Comparison of ENCODE assay signal across 10 cellular contexts in genomic region chr20:58131111-58131510, GRCh38.
A peak's percentile ranks its signal among the peaks of the same experiment; 100 is the strongest.
DNase-seq lines count a peak whose midpoint lies in the region; ATAC-seq, FAIRE-seq and TF ChIP-seq lines count a peak whose summit lies in the region.
"Had no signal": no experiment of that assay in that cellular context is flagged by ENCODE, and none has a peak within 500 bp of the region (broad histone marks: within the 10 kb centered on the region; RNA-seq: fewer than 3 reads in every experiment).

No MANE protein-coding gene starts in this region.

- WGBS in H1 (ENCODE audit: extremely low coverage in 1 of 2, insufficient coverage in 1 of 2, insufficient read length in 1 of 2, insufficient replicate concordance in 2 of 2, low coverage in 1 of 2, low lambda C conversion rate in 2 of 2, missing lambda C conversion rate in 1 of 2), 2 experiments, result 52% methylated on average over 7 of the region's 7 CpGs; no CpG with 5 or more reads in 1 of the 2 experiments
- 35 to 54% (median 42%) methylated on average over 7 of the region's 7 CpGs for WGBS in psoas muscle, 3 donors

- no peak overlapping the region for H3K4ac ChIP-seq in H1 (replicated peaks; ENCODE audit: insufficient read length, low read depth, low read length)

- peak overlapping the region; percentile 72 for H3K4me3 Mint-ChIP-seq in neural crest cell
- H3K4me3 Mint-ChIP-seq in effector memory CD8-positive, alpha-beta T cell, result no peak overlapping the region

- H3K27me3 ChIP-seq in BE2C, result no peaks in the 10 kb centered on the region
- no peaks in the 10 kb centered on the region; a peak in 1 of 7 replicates for H3K27me3 ChIP-seq in H1 (replicated peaks in 1 of 4; ENCODE audit: control insufficient read depth in 3 of 4, extremely low read depth in 1 of 4, insufficient read depth in 3 of 4, low read length in 3 of 4)
- H3K27me3 ChIP-seq in psoas muscle (ENCODE audit: insufficient read depth in 3 of 3, low read length in 2 of 3), result peaks cover 0 to 17% (median 3%) of the 10 kb centered on the region in 3 donors

- no peaks in the 10 kb centered on the region for H3K36me3 Mint-ChIP-seq in neural crest cell (ENCODE audit: low read depth)
- H3K36me3 Mint-ChIP-seq in effector memory CD8-positive, alpha-beta T cell (ENCODE audit: insufficient read depth), result no peaks in the 10 kb centered on the region

- H3K9ac ChIP-seq in H1 (replicated peaks in 1 of 4; ENCODE audit: extremely low read depth in 1 of 4, low read depth in 3 of 4, low read length in 3 of 4), result no peak overlapping the region

- TF ChIP-seq RAD21 in H1 (IDR thresholded peaks at IDR 0.05 in 1 of 2, conservative IDR thresholded peaks at IDR 0.05 in 1 of 2; ENCODE audit: low read depth in 2 of 2, low read length in 2 of 2), result no peak

- H2BK20ac ChIP-seq in H1 (ENCODE audit: low read length), result no peak overlapping the region

- no peak overlapping the region for H3K56ac ChIP-seq in H1 (replicated peaks; ENCODE audit: insufficient read length, low read depth, low read length)

- peak overlapping the region; percentile 25 for H3K4me3 ChIP-seq in BE2C (ENCODE audit: low read depth, low read length)
- H3K4me3 ChIP-seq in H1 (ENCODE audit: extremely low read depth in 1 of 4, insufficient read depth in 2 of 4, low read depth in 3 of 4, low read length in 4 of 4), result peak overlapping the region in 1 of 4 experiments; percentile 13; a peak in 1 of 8 replicates
- H3K4me3 ChIP-seq in psoas muscle, result no peak overlapping the region
- H3K4me3 ChIP-seq: cardiac muscle cell had no signal

- H3K79me2 ChIP-seq in H1 (ENCODE audit: control insufficient read depth in 1 of 2, insufficient read depth in 2 of 2, low read length in 2 of 2), result no peaks in the 10 kb centered on the region

- H3K4me2 ChIP-seq in H1 (ENCODE audit: insufficient read depth in 1 of 2, low read depth in 2 of 2, low read length in 2 of 2), result peak overlapping the region; percentile 35 to 41; a peak in 3 of 4 replicates

- POLR2A ChIA-PET in H1 (lab: Charles Lee; ENCODE audit: partially characterized antibody), result no interaction called here

- no peaks in the 10 kb centered on the region for H3K36me3 ChIP-seq in BE2C
- H3K36me3 ChIP-seq in H1 (ENCODE audit: control insufficient read depth in 2 of 4, insufficient read depth in 4 of 4, low read length in 3 of 4), result no peaks in the 10 kb centered on the region
- H3K36me3 ChIP-seq in psoas muscle (ENCODE audit: insufficient read depth in 1 of 2, low read depth in 1 of 2), result no peaks in the 10 kb centered on the region
- H3K36me3 ChIP-seq: cardiac muscle cell had no signal

- no peaks in the 10 kb centered on the region for H3K79me1 ChIP-seq in H1 (ENCODE audit: low read depth, low read length)

- intact Hi-C loops in psoas muscle (cut with DNase I), result no loop called here

- H2BK12ac ChIP-seq in H1 (ENCODE audit: low read depth, low read length), result no peak overlapping the region

- H3K4me1 Mint-ChIP-seq in neural crest cell, result peaks cover 71% of the 10 kb centered on the region
- no peaks in the 10 kb centered on the region for H3K4me1 Mint-ChIP-seq in effector memory CD8-positive, alpha-beta T cell (ENCODE audit: low read depth in 2 of 2)

- H3K4me1 ChIP-seq in BE2C (peaks cover 5% of the 10 kb centered on the region; the same call in 1 of the 2 replicates), H1 (replicated peaks in 1 of 4; ENCODE audit: control insufficient read depth in 3 of 4, insufficient read depth in 4 of 4, low read length in 3 of 4) (peaks cover 6 to 9% (median 8%) of the 10 kb centered on the region in 4 experiments; a peak in 6 of 7 replicates), psoas muscle (no peaks in the 10 kb centered on the region)

- no peaks in the 10 kb centered on the region for H3K23me2 ChIP-seq in H1 (ENCODE audit: low read depth, low read length)

- ATAC-seq in psoas muscle (no peak), HG02840 (IDR thresholded peaks at IDR 0.05; ENCODE audit: low FRiP score, unreplicated experiment) (no peak)
- ATAC-seq in effector memory CD8-positive, alpha-beta T cell (replicated peaks), result no peak

- no peak overlapping the region for H2AFZ ChIP-seq in H1 (ENCODE audit: low read length)

- no peak for TF ChIP-seq POLR2A in H1 (IDR thresholded peaks at IDR 0.05; ENCODE audit: control extremely low read depth in 1 of 2, low read depth in 2 of 2, low read length in 2 of 2)

- no peak overlapping the region for H2BK120ac ChIP-seq in H1 (replicated peaks; ENCODE audit: low read depth, low read length)

- peaks cover 18% of the 10 kb centered on the region for H3K27me3 Mint-ChIP-seq in neural crest cell (ENCODE audit: low read depth)
- H3K27me3 Mint-ChIP-seq in effector memory CD8-positive, alpha-beta T cell, result peaks cover 85 to 96% of the 10 kb centered on the region in 2 donors

- H3K27ac Mint-ChIP-seq in neural crest cell (ENCODE audit: unreplicated experiment), result peak overlapping the region; percentile 95
- no peak overlapping the region for H3K27ac Mint-ChIP-seq in effector memory CD8-positive, alpha-beta T cell

- H3K23ac ChIP-seq in H1 (ENCODE audit: insufficient read length), result no peak overlapping the region

- H3K9me3 Mint-ChIP-seq in neural crest cell, result peaks cover 6% of the 10 kb centered on the region
- H3K9me3 Mint-ChIP-seq in effector memory CD8-positive, alpha-beta T cell, result no peaks in the 10 kb centered on the region

- H4K91ac ChIP-seq in H1 (replicated peaks; ENCODE audit: insufficient read length, low read length), result no peak overlapping the region

- no peak overlapping the region for H3K14ac ChIP-seq in H1 (ENCODE audit: insufficient read length)

- no peak overlapping the region for H4K5ac ChIP-seq in H1 (ENCODE audit: insufficient read length, low read depth, low read length)

- H2BK5ac ChIP-seq in H1 (ENCODE audit: low read depth, low read length), result no peak overlapping the region; the same call in 1 of the 2 replicates

- H2AK5ac ChIP-seq in H1 (ENCODE audit: low read depth, low read length), result no peak overlapping the region

- peak; percentile 19 for FAIRE-seq in H1 (lab: Jason Lieb, UNC)

- H3K27ac ChIP-seq in H1 (ENCODE audit: low read depth, low read length) (no peak overlapping the region), psoas muscle (no peak overlapping the region)
- H3K27ac ChIP-seq: cardiac muscle cell had no signal

- no peak overlapping the region for H4K8ac ChIP-seq in H1 (ENCODE audit: extremely low read depth, insufficient read depth, low read length)

- no peak for TF ChIP-seq EP300 in H1 (IDR thresholded peaks at IDR 0.05; ENCODE audit: borderline replicate concordance in 1 of 2, low read depth in 2 of 2, low read length in 2 of 2)

- H3K9me3 ChIP-seq in BE2C (no peaks in the 10 kb centered on the region), H1 (ENCODE audit: insufficient read depth in 2 of 2, low read depth in 1 of 2, low read length in 1 of 2) (no peaks in the 10 kb centered on the region), psoas muscle (peaks cover 1% of the 10 kb centered on the region)

- TF ChIP-seq CTCF in BE2C (IDR thresholded peaks at IDR 0.05; ENCODE audit: low read depth, low read length) (no peak), H1 (IDR thresholded peaks at IDR 0.05; ENCODE audit: control extremely low read depth in 1 of 3, insufficient read depth in 1 of 3, low read depth in 1 of 3, low read length in 3 of 3) (no peak), neural crest cell (conservative IDR thresholded peaks at IDR 0.05) (no peak), psoas muscle (IDR thresholded peaks at IDR 0.05) (no peak)

- DNase-seq in BE2C (no peak), M059J (ENCODE audit: low read depth) (peak; percentile 88), H1 (ENCODE audit: low read depth in 1 of 2, low spot score in 2 of 2) (no peak), neural crest cell (ENCODE audit: low read depth, low spot score) (peak; percentile 31), psoas muscle (no peak), NK-92 (lab: John Stamatoyannopoulos, UW; ENCODE audit: unreplicated experiment) (no peak)
- DNase-seq in effector memory CD8-positive, alpha-beta T cell, result no peak
- DNase-seq: activated CD4-positive, alpha-beta T cell treated with anti-CD3 and anti-CD28 coated beads, Interleukin-2, amount 50 U/mL, for 48 hours had no signal

- CTCF ChIA-PET in H1 (lab: Charles Lee; ENCODE audit: partially characterized antibody), result interaction anchor here (1.2 to 4.3 kb wide), 6 partner anchors 10 to 80 kb away, joined by 3 to 16 read pairs (median 8); no protein-coding TSS in a partner anchor

- no peaks in the 10 kb centered on the region for H4K20me1 ChIP-seq in H1 (replicated peaks in 1 of 2; ENCODE audit: control insufficient read depth in 1 of 2, insufficient read depth in 2 of 2, low read length in 2 of 2)

- H3K18ac ChIP-seq in H1 (ENCODE audit: extremely low read depth, low read length), result no peak overlapping the region

- H2BK15ac ChIP-seq in H1 (ENCODE audit: low read length), result no peak overlapping the region

TF ChIP-seq in H1, 55 proteins besides CTCF, POLR2A, EP300 and RAD21:
- no peak for TF ChIP-seq SAP30 (IDR thresholded peaks at IDR 0.05; ENCODE audit: insufficient read depth, insufficient replicate concordance, low read length)
- TF ChIP-seq GTF2F1 (IDR thresholded peaks at IDR 0.05; ENCODE audit: borderline replicate concordance, low read depth, low read length), result no peak
- no peak for TF ChIP-seq SP4 (IDR thresholded peaks at IDR 0.05; ENCODE audit: low read length)
- no peak for TF ChIP-seq YY1 (IDR thresholded peaks at IDR 0.05; ENCODE audit: low read depth, low read length)
- no peak for TF ChIP-seq SIN3A (conservative IDR thresholded peaks at IDR 0.05 in 1 of 2, IDR thresholded peaks at IDR 0.05 in 1 of 2; ENCODE audit: low read depth in 1 of 2, low read length in 2 of 2)
- no peak for TF ChIP-seq HDAC6 (IDR thresholded peaks at IDR 0.05; ENCODE audit: low read depth, low read length)
- TF ChIP-seq CEBPB (IDR thresholded peaks at IDR 0.05; ENCODE audit: low read depth, low read length), result no peak
- TF ChIP-seq SP1 (IDR thresholded peaks at IDR 0.05; ENCODE audit: low read depth, low read length), result no peak
- TF ChIP-seq BRCA1 (IDR thresholded peaks at IDR 0.05; ENCODE audit: low read depth, low read length), result no peak

Comparison
In these comparisons a context has a peak if more than half of its experiments do, and no peak if none do; other contexts are left out.
1. DNase-seq: peak in M059J (single experiment) and neural crest cell (single experiment); none in BE2C (single experiment), H1 (0 of 2), psoas muscle (0 of 2), NK-92 (single experiment) and effector memory CD8-positive, alpha-beta T cell (0 of 3).